In genomic region chr20:34675993-34676641, GRCh38 we compare ENCODE assay signal across 8 cellular contexts. TPM values are rescaled to one million over a fixed set of nuclear protein-coding genes. Genes with fewer than 3 reads are reported as not detected.
DNase-seq lines count a peak whose midpoint lies in the region; ATAC-seq and TF ChIP-seq lines count a peak whose summit lies in the region.

No MANE protein-coding gene starts in this region.

- CTCF ChIA-PET in AG04449 (lab: Yijun Ruan, JAX) = interaction anchor here (1.9 kb wide), 1 partner anchor 364 kb away, joined by 6 read pairs; no protein-coding TSS in a partner anchor

- H3K4me3 ChIP-seq in AG04449 (ENCODE audit: low read depth, low read length) (peak overlapping the region; percentile 81), HUES6 (ENCODE audit: low read depth, low read length) (peak overlapping the region; percentile 80), brain microvascular endothelial cell (ENCODE audit: low read depth, low read length) (peak overlapping the region; percentile 87), mucosa of descending colon (peak overlapping the region; percentile 67)

- no peak for DNase-seq in AG04449 (ENCODE audit: low read depth, low spot score)
- DNase-seq in brain microvascular endothelial cell = no peak
- DNase-seq in mucosa of descending colon = no peak
- no peak for DNase-seq in islet precursor cell
- no peak for DNase-seq in NAMALWA (ENCODE audit: low spot score)

- H3K36me3 ChIP-seq in HUES6 (ENCODE audit: control insufficient read depth, insufficient read depth, low read length) (no peaks in the 10 kb centered on the region), brain microvascular endothelial cell (replicated peaks) (no peaks in the 10 kb centered on the region), mucosa of descending colon (ENCODE audit: low read depth) (no peaks in the 10 kb centered on the region)

- POLR2A ChIA-PET in AG04449 (lab: Yijun Ruan, JAX) = no interaction called here

- H3K9me3 ChIP-seq in HUES6 (ENCODE audit: control insufficient read depth, insufficient read depth, low read depth, low read length) = no peaks in the 10 kb centered on the region
- no peaks in the 10 kb centered on the region for H3K9me3 ChIP-seq in mucosa of descending colon

- H3K27ac ChIP-seq in HUES6 (ENCODE audit: low read depth, low read length) = no peak overlapping the region
- H3K27ac ChIP-seq in brain microvascular endothelial cell = no peak overlapping the region

- H3K9ac ChIP-seq in HUES6 (ENCODE audit: low read length) = peak overlapping the region; percentile 47

- in situ Hi-C loops in brain microvascular endothelial cell (cut with HindIII; ENCODE audit: low pct_ligation_motif_present, low sequenced_read_pairs) = no loop called here

- ATAC-seq in mucosa of descending colon = peak; percentile 0
- ATAC-seq in GM19455 (IDR thresholded peaks at IDR 0.05; ENCODE audit: unreplicated experiment) = no peak
- ATAC-seq in esophagus mucosa = no peak

- no peaks in the 10 kb centered on the region for H3K27me3 ChIP-seq in HUES6 (ENCODE audit: control insufficient read depth, insufficient read depth, low read length)
- H3K27me3 ChIP-seq in brain microvascular endothelial cell (replicated peaks) = no peaks in the 10 kb centered on the region

- intact Hi-C loops in mucosa of descending colon (cut with DNase I, micrococcal nuclease) = no loop called here

- no peak for TF ChIP-seq CTCF in AG04449 (IDR thresholded peaks at IDR 0.05; ENCODE audit: insufficient read depth, low read length, missing control alignments)
- TF ChIP-seq CTCF in brain microvascular endothelial cell (IDR thresholded peaks at IDR 0.05; ENCODE audit: low read depth, low read length, missing control alignments) = no peak
- TF ChIP-seq CTCF in mucosa of descending colon (IDR thresholded peaks at IDR 0.05) = no peak

- H3K4me1 ChIP-seq in HUES6 (ENCODE audit: control insufficient read depth, insufficient read depth, low read length) (no peaks in the 10 kb centered on the region), mucosa of descending colon (ENCODE audit: low read depth) (peaks cover 8% of the 10 kb centered on the region)

RNA-seq across cellular contexts. Expression of gene PIGU, which starts 0.8 kb away (rescaled TPM):
- total RNA-seq in mucosa of descending colon (10 to 100 TPM; 14.4 to 26.3 (median 24.3) TPM), esophagus mucosa (15.5 TPM)

RNA-seq across cellular contexts. Expression of gene TP53INP2, which starts 28.0 kb away (rescaled TPM):
- 100 to 1,000 TPM in 2 of 3 donors, 10 to 100 TPM in 1; 65.9 to 155 (median 114) TPM for total RNA-seq in mucosa of descending colon
- total RNA-seq in esophagus mucosa = 34.1 TPM
